Comparison of ENCODE assay signal across 1 cellular context in the genomic region with DNA sequence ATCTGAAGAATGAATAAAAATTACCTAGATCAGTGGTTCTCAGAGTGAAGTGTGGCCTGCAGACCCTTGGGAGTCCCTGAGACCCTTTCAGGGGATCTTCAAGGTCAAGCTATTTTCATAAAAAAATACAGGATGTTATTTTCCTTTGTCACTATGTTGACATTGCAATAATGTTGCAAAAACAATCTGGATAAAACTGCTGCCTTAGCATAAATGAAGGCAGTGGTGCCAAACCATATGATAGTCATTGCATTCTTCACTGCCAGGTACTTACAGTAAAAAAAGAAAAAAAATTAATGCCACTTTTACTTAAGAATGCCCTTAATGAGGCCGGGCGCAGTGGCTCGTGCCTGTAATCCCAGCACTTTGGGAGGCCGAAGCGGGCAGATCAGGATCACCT.
TF ChIP-seq lines count a peak whose summit lies in the region.

No MANE protein-coding gene starts in this region.

TF ChIP-seq in HepG2, 621 proteins besides CTCF, POLR2A, EP300 and RAD21:
- TF ChIP-seq PITX1 (CRISPR knock-in tag; IDR thresholded peaks at IDR 0.05) (no peak), ZBTB38 (CRISPR knock-in tag; IDR thresholded peaks at IDR 0.05) (no peak), ZFAT (CRISPR knock-in tag; conservative IDR thresholded peaks at IDR 0.05) (no peak), ZFP62 (CRISPR knock-in tag; IDR thresholded peaks at IDR 0.05) (no peak), MAFK (conservative IDR thresholded peaks at IDR 0.05 in 1 of 2, IDR thresholded peaks at IDR 0.05 in 1 of 2; ENCODE audit: low read length in 2 of 2) (peak; percentile 76 to 87), ZNF496 (CRISPR knock-in tag; IDR thresholded peaks at IDR 0.05; ENCODE audit: insufficient replicate concordance) (no peak), DNMT3B (CRISPR knock-in tag; conservative IDR thresholded peaks at IDR 0.05) (no peak), ZNF230 (CRISPR knock-in tag; IDR thresholded peaks at IDR 0.05) (no peak), HNRNPH1 (optimal IDR thresholded peaks at IDR 0.05; ENCODE audit: low read depth, low read length) (no peak), MAFF (IDR thresholded peaks at IDR 0.05; ENCODE audit: low read depth, low read length) (peak; percentile 84)
- TF ChIP-seq, protein P1, sequence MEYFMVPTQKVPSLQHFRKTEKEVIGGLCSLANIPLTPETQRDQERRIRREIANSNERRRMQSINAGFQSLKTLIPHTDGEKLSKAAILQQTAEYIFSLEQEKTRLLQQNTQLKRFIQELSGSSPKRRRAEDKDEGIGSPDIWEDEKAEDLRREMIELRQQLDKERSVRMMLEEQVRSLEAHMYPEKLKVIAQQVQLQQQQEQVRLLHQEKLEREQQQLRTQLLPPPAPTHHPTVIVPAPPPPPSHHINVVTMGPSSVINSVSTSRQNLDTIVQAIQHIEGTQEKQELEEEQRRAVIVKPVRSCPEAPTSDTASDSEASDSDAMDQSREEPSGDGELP (IDR thresholded peaks at IDR 0.05; ENCODE audit: borderline replicate concordance, low read depth): no peak
- TF ChIP-seq, protein P2, sequence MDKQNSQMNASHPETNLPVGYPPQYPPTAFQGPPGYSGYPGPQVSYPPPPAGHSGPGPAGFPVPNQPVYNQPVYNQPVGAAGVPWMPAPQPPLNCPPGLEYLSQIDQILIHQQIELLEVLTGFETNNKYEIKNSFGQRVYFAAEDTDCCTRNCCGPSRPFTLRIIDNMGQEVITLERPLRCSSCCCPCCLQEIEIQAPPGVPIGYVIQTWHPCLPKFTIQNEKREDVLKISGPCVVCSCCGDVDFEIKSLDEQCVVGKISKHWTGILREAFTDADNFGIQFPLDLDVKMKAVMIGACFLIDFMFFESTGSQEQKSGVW (CRISPR knock-in tag; IDR thresholded peaks at IDR 0.05; ENCODE audit: borderline replicate concordance): no peak
- TF ChIP-seq, protein P3, sequence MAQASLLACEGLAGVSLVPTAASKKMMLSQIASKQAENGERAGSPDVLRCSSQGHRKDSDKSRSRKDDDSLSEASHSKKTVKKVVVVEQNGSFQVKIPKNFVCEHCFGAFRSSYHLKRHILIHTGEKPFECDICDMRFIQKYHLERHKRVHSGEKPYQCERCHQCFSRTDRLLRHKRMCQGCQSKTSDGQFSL (CRISPR knock-in tag; IDR thresholded peaks at IDR 0.05): no peak
